In the genomic region with DNA sequence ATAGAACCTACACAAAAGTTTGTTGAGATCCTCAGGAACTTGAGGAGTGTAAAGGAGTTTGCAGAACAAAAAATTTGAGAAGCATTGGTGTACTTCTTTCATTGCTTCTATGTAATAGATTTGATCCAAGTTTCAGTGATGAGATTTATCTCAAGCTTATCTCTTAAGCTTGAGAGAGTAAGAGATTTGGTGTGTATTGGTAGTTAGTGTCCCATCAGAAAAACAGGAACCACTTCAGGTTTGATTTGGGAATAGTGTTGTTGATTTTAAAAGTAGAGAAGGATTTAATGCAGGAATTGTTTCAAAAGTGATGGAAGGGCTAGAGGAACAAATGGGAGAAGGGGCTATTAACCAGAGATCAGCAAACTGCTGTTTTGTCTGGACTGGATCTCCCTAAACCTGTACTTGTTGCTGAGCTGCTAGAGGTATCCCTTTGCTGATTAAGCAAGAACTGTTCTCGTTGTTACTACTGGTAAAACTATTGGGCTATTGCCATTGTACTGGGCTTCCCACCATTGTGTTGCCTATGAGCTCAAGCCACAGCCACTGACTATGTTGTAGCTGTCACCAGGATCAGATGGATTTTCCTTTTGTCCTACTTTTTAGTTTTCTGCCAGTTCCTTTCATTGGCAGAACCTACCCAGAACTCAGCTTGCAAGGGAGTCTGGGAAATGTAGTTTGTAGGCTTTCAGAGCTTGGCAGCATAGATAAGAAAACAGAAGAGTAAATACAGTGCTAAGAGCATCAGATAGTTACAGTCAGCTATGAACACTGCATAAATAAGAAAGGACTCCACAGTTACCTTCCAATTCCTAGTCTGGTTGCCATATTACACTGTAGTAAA, we compare ENCODE assay signal across 1 cellular context.
TF ChIP-seq lines count a peak whose summit lies in the region.

No MANE protein-coding gene starts in this region.

TF ChIP-seq in WTC11, 78 proteins besides CTCF, POLR2A, EP300 and RAD21 (continued from another document):
- TF ChIP-seq, protein P1, sequence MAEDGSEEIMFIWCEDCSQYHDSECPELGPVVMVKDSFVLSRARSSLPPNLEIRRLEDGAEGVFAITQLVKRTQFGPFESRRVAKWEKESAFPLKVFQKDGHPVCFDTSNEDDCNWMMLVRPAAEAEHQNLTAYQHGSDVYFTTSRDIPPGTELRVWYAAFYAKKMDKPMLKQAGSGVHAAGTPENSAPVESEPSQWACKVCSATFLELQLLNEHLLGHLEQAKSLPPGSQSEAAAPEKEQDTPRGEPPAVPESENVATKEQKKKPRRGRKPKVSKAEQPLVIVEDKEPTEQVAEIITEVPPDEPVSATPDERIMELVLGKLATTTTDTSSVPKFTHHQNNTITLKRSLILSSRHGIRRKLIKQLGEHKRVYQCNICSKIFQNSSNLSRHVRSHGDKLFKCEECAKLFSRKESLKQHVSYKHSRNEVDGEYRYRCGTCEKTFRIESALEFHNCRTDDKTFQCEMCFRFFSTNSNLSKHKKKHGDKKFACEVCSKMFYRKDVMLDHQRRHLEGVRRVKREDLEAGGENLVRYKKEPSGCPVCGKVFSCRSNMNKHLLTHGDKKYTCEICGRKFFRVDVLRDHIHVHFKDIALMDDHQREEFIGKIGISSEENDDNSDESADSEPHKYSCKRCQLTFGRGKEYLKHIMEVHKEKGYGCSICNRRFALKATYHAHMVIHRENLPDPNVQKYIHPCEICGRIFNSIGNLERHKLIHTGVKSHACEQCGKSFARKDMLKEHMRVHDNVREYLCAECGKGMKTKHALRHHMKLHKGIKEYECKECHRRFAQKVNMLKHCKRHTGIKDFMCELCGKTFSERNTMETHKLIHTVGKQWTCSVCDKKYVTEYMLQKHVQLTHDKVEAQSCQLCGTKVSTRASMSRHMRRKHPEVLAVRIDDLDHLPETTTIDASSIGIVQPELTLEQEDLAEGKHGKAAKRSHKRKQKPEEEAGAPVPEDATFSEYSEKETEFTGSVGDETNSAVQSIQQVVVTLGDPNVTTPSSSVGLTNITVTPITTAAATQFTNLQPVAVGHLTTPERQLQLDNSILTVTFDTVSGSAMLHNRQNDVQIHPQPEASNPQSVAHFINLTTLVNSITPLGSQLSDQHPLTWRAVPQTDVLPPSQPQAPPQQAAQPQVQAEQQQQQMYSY (CRISPR knock-in tag; IDR thresholded peaks at IDR 0.05): no peak
- peak; percentile 27; the same call in 1 of the 2 replicates for TF ChIP-seq GABPB1 (CRISPR knock-in tag; IDR thresholded peaks at IDR 0.05)
- TF ChIP-seq, protein P2, sequence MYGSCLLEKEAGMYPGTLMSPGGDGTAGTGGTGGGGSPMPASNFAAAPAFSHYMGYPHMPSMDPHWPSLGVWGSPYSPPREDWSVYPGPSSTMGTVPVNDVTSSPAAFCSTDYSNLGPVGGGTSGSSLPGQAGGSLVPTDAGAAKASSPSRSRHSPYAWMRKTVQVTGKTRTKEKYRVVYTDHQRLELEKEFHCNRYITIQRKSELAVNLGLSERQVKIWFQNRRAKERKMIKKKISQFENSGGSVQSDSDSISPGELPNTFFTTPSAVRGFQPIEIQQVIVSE (CRISPR knock-in tag; IDR thresholded peaks at IDR 0.05; ENCODE audit: borderline replicate concordance): no peak
TF ChIP-seq in WTC11: peak in this region for 1.
